ENCODE assay signal across 10 cellular contexts in the genomic region with DNA sequence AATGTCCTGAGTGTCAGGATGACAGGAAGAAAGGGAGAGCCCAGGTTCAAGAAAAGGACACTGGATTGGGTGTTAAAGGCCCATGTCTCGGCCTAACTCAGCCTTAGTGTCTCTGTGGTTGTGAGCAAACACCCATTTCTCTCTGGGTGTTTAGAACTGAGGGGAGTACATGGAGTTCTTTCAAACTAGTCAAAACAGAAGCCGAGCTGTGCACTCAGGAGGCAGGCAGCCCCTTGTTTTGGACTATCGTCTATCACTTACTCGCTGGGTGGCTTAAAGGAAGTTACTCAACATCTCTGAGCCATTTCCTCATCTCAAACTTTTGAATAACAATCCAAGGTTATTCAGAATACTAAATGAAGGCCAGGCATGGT. TPM values are rescaled to one million over a fixed set of nuclear protein-coding genes. Genes with fewer than 3 reads are reported as not detected.
DNase-seq lines count a peak whose midpoint lies in the region; ATAC-seq and TF ChIP-seq lines count a peak whose summit lies in the region.
"Had no signal": no experiment of that assay in that cellular context is flagged by ENCODE, and none has a peak within 500 bp of the region (broad histone marks: within the 10 kb centered on the region; RNA-seq: fewer than 3 reads in every experiment).

No MANE protein-coding gene starts in this region.

- H3K9me3 ChIP-seq in mammary epithelial cell (replicated peaks; ENCODE audit: insufficient read depth, low read length) (no peaks in the 10 kb centered on the region), neuronal stem cell (replicated peaks in 1 of 2; ENCODE audit: control insufficient read depth in 2 of 2, insufficient read depth in 1 of 2, low read depth in 1 of 2, low read length in 2 of 2) (no peaks in the 10 kb centered on the region)
- H3K9me3 ChIP-seq: MG63, suprapubic skin had no signal

- no peak for TF ChIP-seq CTCF in mammary epithelial cell (conservative IDR thresholded peaks at IDR 0.05 in 1 of 2, IDR thresholded peaks at IDR 0.05 in 1 of 2; ENCODE audit: extremely low read depth in 1 of 2, insufficient read depth in 1 of 2, low read depth in 1 of 2, low read length in 2 of 2)

- H3K18ac ChIP-seq in neuronal stem cell (ENCODE audit: low read length) = peak overlapping the region; percentile 81

- no peak overlapping the region for H4K91ac ChIP-seq in neuronal stem cell (ENCODE audit: low read depth, low read length, poor library complexity)

- H3K36me3 ChIP-seq in mammary epithelial cell (ENCODE audit: insufficient read depth, low read length) (no peaks in the 10 kb centered on the region), neuronal stem cell (replicated peaks in 1 of 2; ENCODE audit: control insufficient read depth in 2 of 2, insufficient read depth in 2 of 2, low read length in 2 of 2) (no peaks in the 10 kb centered on the region)
- H3K36me3 ChIP-seq: MG63, suprapubic skin had no signal

- H2BK120ac ChIP-seq in neuronal stem cell (ENCODE audit: low read depth, low read length) = no peak overlapping the region

- no peak overlapping the region for H3K4ac ChIP-seq in neuronal stem cell (ENCODE audit: low read length)

- no peak overlapping the region for H3K23ac ChIP-seq in neuronal stem cell (ENCODE audit: low read depth, low read length, poor library complexity)

- no peak overlapping the region for H4K8ac ChIP-seq in neuronal stem cell (ENCODE audit: low read depth, low read length)

- no peaks in the 10 kb centered on the region for H3K79me1 ChIP-seq in neuronal stem cell (ENCODE audit: low read depth, low read length)

- no peaks in the 10 kb centered on the region for H3K4me1 ChIP-seq in mammary epithelial cell (ENCODE audit: insufficient read depth, low read length)
- H3K4me1 ChIP-seq in neuronal stem cell (ENCODE audit: control insufficient read depth in 2 of 2, insufficient read depth in 1 of 2, low read depth in 1 of 2, low read length in 2 of 2) = peaks cover 2 to 6% of the 10 kb centered on the region in 2 donors
- H3K4me1 ChIP-seq: suprapubic skin had no signal

- H2BK12ac ChIP-seq in neuronal stem cell (ENCODE audit: low read length) = no peak overlapping the region

- H3K14ac ChIP-seq in neuronal stem cell (ENCODE audit: low read length) = no peak overlapping the region

- no peaks in the 10 kb centered on the region for H3K79me2 ChIP-seq in mammary epithelial cell (ENCODE audit: insufficient read depth, low read length)

- H4K20me1 ChIP-seq in mammary epithelial cell (ENCODE audit: insufficient read depth, low read length) = no peaks in the 10 kb centered on the region

- CTCF ChIA-PET in mammary epithelial cell (lab: Charles Lee; ENCODE audit: low non-redundant PET) = interaction anchor here (0.6 kb wide), 1 partner anchor 85 kb away, joined by 4 read pairs; no protein-coding TSS in a partner anchor

- in situ Hi-C loops in mammary epithelial cell (cut with MboI; ENCODE audit: low sequenced_read_pairs in 2 of 2) = no loop called here

- peak; percentile 37 for DNase-seq in Daoy (ENCODE audit: low read depth)
- DNase-seq in SKM-1 (lab: John Stamatoyannopoulos, UW; ENCODE audit: unreplicated experiment) = peak; percentile 37
- DNase-seq in mammary epithelial cell = no peak
- no peak for DNase-seq in neuronal stem cell (ENCODE audit: low spot score)
- no peak for DNase-seq in NCI-H82 (lab: John Stamatoyannopoulos, UW)
- DNase-seq: MG63 had no signal

- H3K4me2 ChIP-seq in mammary epithelial cell (ENCODE audit: insufficient read depth, low read depth, low read length) = no peak overlapping the region
- no peak overlapping the region for H3K4me2 ChIP-seq in neuronal stem cell (ENCODE audit: insufficient read depth, low read length, poor library complexity, severe bottlenecking)

- BruUV-seq in mammary epithelial cell (replicated peaks; lab: Mats Ljungman, UMichigan) = no TSS peak

- H2BK15ac ChIP-seq in neuronal stem cell (ENCODE audit: low read length) = no peak overlapping the region

- H3K9ac ChIP-seq in mammary epithelial cell (ENCODE audit: insufficient read depth, low read length) = no peak overlapping the region
- H3K9ac ChIP-seq in neuronal stem cell (ENCODE audit: low read depth, low read length, poor library complexity) = no peak overlapping the region

- peak overlapping the region; percentile 25 for H2AFZ ChIP-seq in mammary epithelial cell (ENCODE audit: low read depth, low read length)
- no peak overlapping the region for H2AFZ ChIP-seq in neuronal stem cell (ENCODE audit: low read length)

- H3K27ac ChIP-seq in mammary epithelial cell (ENCODE audit: insufficient read depth, low read depth, low read length) = no peak overlapping the region
- H3K27ac ChIP-seq in neuronal stem cell (replicated peaks; ENCODE audit: low read length) = no peak overlapping the region

- intact Hi-C loops in mammary epithelial cell (cut with micrococcal nuclease) = no loop called here

- H3K4me3 ChIP-seq in mammary epithelial cell (replicated peaks in 1 of 3; ENCODE audit: insufficient read depth in 1 of 3, low read depth in 2 of 3, low read length in 3 of 3) (no peak overlapping the region), neuronal stem cell (ENCODE audit: low read length in 2 of 2) (no peak overlapping the region)
- H3K4me3 ChIP-seq: MG63, suprapubic skin had no signal

- no peak for ATAC-seq in GM21381 (IDR thresholded peaks at IDR 0.05; ENCODE audit: unreplicated experiment)
- no peak for ATAC-seq in HG03432 (IDR thresholded peaks at IDR 0.05; ENCODE audit: unreplicated experiment)
- ATAC-seq in HG03139 (IDR thresholded peaks at IDR 0.05; ENCODE audit: unreplicated experiment) = no peak

- no peaks in the 10 kb centered on the region for H3K27me3 ChIP-seq in mammary epithelial cell (ENCODE audit: insufficient read depth, low read length)
- peaks cover 0 to 5% (median 0%) of the 10 kb centered on the region in 3 experiments for H3K27me3 ChIP-seq in neuronal stem cell (ENCODE audit: control insufficient read depth in 3 of 3, insufficient read depth in 3 of 3, low read depth in 1 of 3, low read length in 3 of 3)
- H3K27me3 ChIP-seq: MG63, suprapubic skin had no signal

- WGBS in mammary epithelial cell (ENCODE audit: low coverage, missing lambda C conversion rate) = 94% methylated on average over 4 of the region's 4 CpGs
- no CpG with 5 or more reads among the region's 4 CpGs for WGBS in neuronal stem cell (ENCODE audit: extremely low coverage in 2 of 2, insufficient read length in 2 of 2, insufficient replicate concordance in 1 of 2), 2 donors

- no peak overlapping the region for H2AK5ac ChIP-seq in neuronal stem cell (ENCODE audit: low read depth, low read length)

- dilution Hi-C loops in mammary epithelial cell (cut with HindIII; ENCODE audit: low sequenced_read_pairs) = no loop called here

- H2BK5ac ChIP-seq in neuronal stem cell (ENCODE audit: low read length) = peak overlapping the region; percentile 26

RNA-seq across cellular contexts. Expression of a gene that starts 40.0 kb away (rescaled TPM):
- total RNA-seq in Daoy (2014; rRNA removed; shearing (Covaris generic)) = 19.4 and 25.5 TPM in 2 replicates
- total RNA-seq in mammary epithelial cell = 1 to 10 TPM; 6.8 to 9.3 TPM
- 7.6 TPM for polyA plus RNA-seq in mammary epithelial cell
- 5.1 TPM for polyA minus RNA-seq in mammary epithelial cell
- polyA plus RNA-seq in neuronal stem cell (2013, experiment 1 of 2) = 6.9 TPM
- 7.8 TPM for polyA plus RNA-seq in neuronal stem cell (2013, experiment 2 of 2)

RNA-seq across cellular contexts. Expression of a gene that starts 40.9 kb away (rescaled TPM):
- 23.5 and 30.5 TPM in 2 replicates for total RNA-seq in Daoy (2014; rRNA removed; shearing (Covaris generic))
- 10 to 100 TPM; 10.8 to 12.8 TPM for total RNA-seq in mammary epithelial cell
- polyA plus RNA-seq in mammary epithelial cell = 5.0 TPM
- 13.0 TPM for polyA minus RNA-seq in mammary epithelial cell
- polyA plus RNA-seq in neuronal stem cell (2013, experiment 1 of 2) = 7.8 TPM
- polyA plus RNA-seq in neuronal stem cell (2013, experiment 2 of 2) = 7.4 TPM

RNA-seq across cellular contexts. Expression of a gene that starts 46.4 kb away (rescaled TPM):
- total RNA-seq in Daoy (2014; rRNA removed; shearing (Covaris generic)) = 2.9 and 6.3 TPM in 2 replicates
- total RNA-seq in mammary epithelial cell = 10 to 100 TPM; 23.0 to 29.3 TPM
- polyA plus RNA-seq in mammary epithelial cell = 17.1 TPM
- 11.3 TPM for polyA minus RNA-seq in mammary epithelial cell
- polyA plus RNA-seq in neuronal stem cell (2013, experiment 1 of 2) = 22.0 TPM
- polyA plus RNA-seq in neuronal stem cell (2013, experiment 2 of 2) = 22.8 TPM

Comparison
In these comparisons a context has a peak if more than half of its experiments do, and no peak if none do; other contexts are left out.
1. DNase-seq: peak in Daoy (single experiment) and SKM-1 (single experiment); none in mammary epithelial cell (single experiment), neuronal stem cell (single experiment) and NCI-H82 (single experiment).